In the genomic region with DNA sequence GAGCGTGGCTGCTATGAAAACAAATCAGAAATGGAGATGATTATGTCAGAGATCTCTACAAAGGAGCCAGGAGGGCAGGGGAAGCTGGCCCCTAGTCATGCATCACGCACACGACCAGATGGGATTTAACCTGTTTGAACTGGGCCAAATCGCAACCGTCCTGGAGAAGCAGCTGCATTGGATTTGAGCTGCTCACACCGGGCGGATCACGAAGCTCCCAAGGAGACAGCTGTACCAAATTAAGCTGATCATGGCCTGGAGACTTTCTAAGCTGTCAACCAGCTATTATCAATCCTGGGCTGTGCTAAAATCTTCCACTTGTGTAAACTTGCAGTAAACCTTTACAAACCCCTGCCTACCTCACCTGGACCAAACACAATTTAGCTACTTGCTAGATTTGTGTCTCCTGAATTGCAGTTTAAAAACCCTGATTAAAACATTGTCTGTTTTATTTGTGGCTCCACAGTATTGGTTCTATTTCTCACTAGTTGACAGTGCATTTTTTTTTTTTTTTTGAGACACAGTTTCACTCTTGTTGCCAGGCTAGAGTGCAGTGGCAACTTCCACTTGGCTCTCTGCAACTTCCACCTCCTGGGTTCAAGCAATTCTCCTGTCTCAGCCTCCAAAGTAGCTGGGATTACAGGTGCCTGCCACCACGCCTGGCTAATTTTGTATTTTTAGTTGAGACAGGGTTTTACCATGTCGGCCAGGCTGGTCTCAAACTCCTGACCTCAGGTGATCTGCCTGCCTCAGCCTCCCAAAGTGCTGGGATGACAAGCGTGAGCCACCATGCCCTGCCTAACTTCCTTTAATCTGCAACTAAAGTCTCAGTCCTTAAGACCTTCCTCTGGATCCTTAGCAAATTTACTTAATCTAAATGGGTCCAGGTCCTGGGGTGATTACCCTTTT, we compare ENCODE assay signal across 1 cellular context.
TF ChIP-seq lines count a peak whose summit lies in the region.

No MANE protein-coding gene starts in this region.

TF ChIP-seq in GM23338, 12 proteins besides CTCF, POLR2A, EP300 and RAD21 (continued from another document):
- TF ChIP-seq, protein P1, sequence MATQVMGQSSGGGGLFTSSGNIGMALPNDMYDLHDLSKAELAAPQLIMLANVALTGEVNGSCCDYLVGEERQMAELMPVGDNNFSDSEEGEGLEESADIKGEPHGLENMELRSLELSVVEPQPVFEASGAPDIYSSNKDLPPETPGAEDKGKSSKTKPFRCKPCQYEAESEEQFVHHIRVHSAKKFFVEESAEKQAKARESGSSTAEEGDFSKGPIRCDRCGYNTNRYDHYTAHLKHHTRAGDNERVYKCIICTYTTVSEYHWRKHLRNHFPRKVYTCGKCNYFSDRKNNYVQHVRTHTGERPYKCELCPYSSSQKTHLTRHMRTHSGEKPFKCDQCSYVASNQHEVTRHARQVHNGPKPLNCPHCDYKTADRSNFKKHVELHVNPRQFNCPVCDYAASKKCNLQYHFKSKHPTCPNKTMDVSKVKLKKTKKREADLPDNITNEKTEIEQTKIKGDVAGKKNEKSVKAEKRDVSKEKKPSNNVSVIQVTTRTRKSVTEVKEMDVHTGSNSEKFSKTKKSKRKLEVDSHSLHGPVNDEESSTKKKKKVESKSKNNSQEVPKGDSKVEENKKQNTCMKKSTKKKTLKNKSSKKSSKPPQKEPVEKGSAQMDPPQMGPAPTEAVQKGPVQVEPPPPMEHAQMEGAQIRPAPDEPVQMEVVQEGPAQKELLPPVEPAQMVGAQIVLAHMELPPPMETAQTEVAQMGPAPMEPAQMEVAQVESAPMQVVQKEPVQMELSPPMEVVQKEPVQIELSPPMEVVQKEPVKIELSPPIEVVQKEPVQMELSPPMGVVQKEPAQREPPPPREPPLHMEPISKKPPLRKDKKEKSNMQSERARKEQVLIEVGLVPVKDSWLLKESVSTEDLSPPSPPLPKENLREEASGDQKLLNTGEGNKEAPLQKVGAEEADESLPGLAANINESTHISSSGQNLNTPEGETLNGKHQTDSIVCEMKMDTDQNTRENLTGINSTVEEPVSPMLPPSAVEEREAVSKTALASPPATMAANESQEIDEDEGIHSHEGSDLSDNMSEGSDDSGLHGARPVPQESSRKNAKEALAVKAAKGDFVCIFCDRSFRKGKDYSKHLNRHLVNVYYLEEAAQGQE (IDR thresholded peaks at IDR 0.05; ENCODE audit: unreplicated experiment), result no peak
- TF ChIP-seq ZNF462 (CRISPR knock-in tag; IDR thresholded peaks at IDR 0.05) (no peak), STAT1 (IDR thresholded peaks at IDR 0.05; ENCODE audit: unreplicated experiment) (no peak), NANOG (IDR thresholded peaks at IDR 0.05; ENCODE audit: borderline replicate concordance) (no peak), ZNF331 (CRISPR knock-in tag; IDR thresholded peaks at IDR 0.05; ENCODE audit: low read depth) (no peak), JUNB (IDR thresholded peaks at IDR 0.05; ENCODE audit: unreplicated experiment) (no peak)
